Comparison of ENCODE assay signal across 24 cellular contexts in genomic region chr21:9774347-9774746, GRCh38.
"Had no signal": no experiment of that assay in that cellular context is flagged by ENCODE, and none has a peak within 500 bp of the region (broad histone marks: within the 10 kb centered on the region; RNA-seq: fewer than 3 reads in every experiment).

No MANE protein-coding gene starts in this region.

- H3K4me1 Mint-ChIP-seq: immature natural killer cell; naive thymus-derived CD4-positive, alpha-beta T cell had no signal

- H3K9me3 ChIP-seq: lower lobe of right lung had no signal

- H3K4me3 Mint-ChIP-seq: immature natural killer cell; naive thymus-derived CD4-positive, alpha-beta T cell had no signal

- ATAC-seq: esophagus mucosa; foreskin keratinocyte; gastroesophageal sphincter; heart left ventricle; left cardiac atrium; left lung; left ventricle myocardium superior; lower lobe of right lung; naive thymus-derived CD4-positive, alpha-beta T cell had no signal

- H3K27me3 Mint-ChIP-seq: naive thymus-derived CD4-positive, alpha-beta T cell had no signal

- H3K4me3 ChIP-seq: coronary artery, dorsolateral prefrontal cortex, gastroesophageal sphincter, heart left ventricle, hepatocyte, left lung, lower lobe of right lung had no signal

- DNase-seq: cerebellar nuclear complex; dermis blood vessel endothelial cell; dorsolateral prefrontal cortex; effector CD4-positive, alpha-beta T cell; effector memory CD4-positive, alpha-beta T cell; erythroblast; foreskin keratinocyte; heart left ventricle; hypothalamus; immature natural killer cell; islet precursor cell; kidney; left cardiac atrium; left lung; left ventricle myocardium superior; lower lobe of right lung; mesenchymal stem cell; midbrain; naive thymus-derived CD4-positive, alpha-beta T cell had no signal

- H3K4me1 ChIP-seq: foreskin keratinocyte, gastroesophageal sphincter, heart left ventricle, left lung, lower lobe of right lung had no signal

- H3K27ac Mint-ChIP-seq: immature natural killer cell; naive thymus-derived CD4-positive, alpha-beta T cell had no signal

- H3K36me3 ChIP-seq: gastroesophageal sphincter, heart left ventricle, left lung, lower lobe of right lung had no signal

- H3K27me3 ChIP-seq: foreskin keratinocyte, hepatocyte, left lung had no signal

- H3K27ac ChIP-seq: coronary artery, dorsolateral prefrontal cortex, epithelial cell of prostate, foreskin keratinocyte, gastroesophageal sphincter, heart left ventricle, hepatocyte, left lung, lower lobe of right lung had no signal
